Comparison of ENCODE assay signal across 8 cellular contexts in the genomic region with DNA sequence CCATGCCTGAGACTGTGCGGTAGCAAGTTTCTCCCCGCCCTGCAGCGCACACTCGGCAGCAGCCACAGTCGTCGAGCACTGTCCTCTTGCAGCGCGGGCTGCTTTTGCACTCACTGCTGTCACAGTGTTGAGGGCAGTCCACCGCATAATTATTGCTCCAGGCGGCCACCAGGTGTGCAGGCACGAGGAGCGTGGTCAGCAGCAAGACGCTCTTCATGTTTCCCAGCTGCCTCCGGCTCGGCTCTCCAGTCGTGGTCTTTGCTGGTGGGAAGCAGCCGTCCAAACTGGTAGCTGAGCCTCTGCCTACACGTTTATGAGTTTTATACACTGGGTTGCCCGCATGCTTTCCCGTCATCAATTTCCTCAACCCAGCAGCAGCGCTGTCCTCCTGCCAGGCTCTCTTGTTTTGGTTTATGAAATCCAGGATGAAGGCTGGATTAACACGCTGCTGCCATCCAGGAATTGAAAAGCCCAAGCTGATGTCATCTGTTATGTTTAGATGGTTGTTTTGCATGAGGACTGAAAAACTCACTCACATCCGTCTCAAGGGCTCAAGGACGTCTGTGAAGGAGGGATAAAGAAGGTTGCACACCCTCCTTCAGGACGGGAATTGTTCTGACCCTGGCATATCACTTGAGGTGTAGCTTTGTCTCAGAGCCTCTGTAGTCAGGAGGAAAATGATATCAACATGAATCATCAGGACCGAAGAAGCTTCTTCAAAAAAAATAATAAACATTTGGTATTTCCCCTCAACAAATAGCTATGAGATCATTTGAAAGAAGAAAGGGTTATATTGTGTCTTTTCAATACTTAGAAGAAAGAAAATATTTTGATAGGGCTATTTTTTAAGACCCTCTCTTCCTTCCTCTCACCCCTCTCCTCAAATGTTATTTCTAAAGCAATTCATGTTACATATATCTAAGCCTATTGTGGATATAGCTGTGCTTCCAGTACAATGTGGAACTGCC. TPM values are rescaled to one million over a fixed set of nuclear protein-coding genes. Genes with fewer than 3 reads are reported as not detected.
DNase-seq lines count a peak whose midpoint lies in the region; ATAC-seq and TF ChIP-seq lines count a peak whose summit lies in the region.

A gene with protein sequence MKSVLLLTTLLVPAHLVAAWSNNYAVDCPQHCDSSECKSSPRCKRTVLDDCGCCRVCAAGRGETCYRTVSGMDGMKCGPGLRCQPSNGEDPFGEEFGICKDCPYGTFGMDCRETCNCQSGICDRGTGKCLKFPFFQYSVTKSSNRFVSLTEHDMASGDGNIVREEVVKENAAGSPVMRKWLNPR (minus strand): TSS at position 293 of the 968 bp plus-strand sequence. CDS start 76 bp downstream, at position 217.

- H3K27me3 ChIP-seq in SJSA1 (replicated peaks) (no peaks in the 10 kb centered on the region), BE2C (peaks cover 33% of the 10 kb centered on the region)

- peak within 1 kb of the TSS; percentile 56 for H3K27ac ChIP-seq in SJSA1

- H3K4me3 ChIP-seq in SJSA1 (peak within 1 kb of the TSS; percentile 21), foreskin fibroblast (ENCODE audit: low read depth in 1 of 2, low read length in 2 of 2) (peak within 1 kb of the TSS; percentile 46 to 52), BE2C (ENCODE audit: low read depth, low read length) (no peak within 1 kb of the TSS)

- TF ChIP-seq CTCF in foreskin fibroblast (IDR thresholded peaks at IDR 0.05; ENCODE audit: low read depth, low read length), result no peak
- no peak for TF ChIP-seq CTCF in BE2C (IDR thresholded peaks at IDR 0.05; ENCODE audit: low read depth, low read length)

- peak; percentile 40 for ATAC-seq in stimulated activated naive CD8-positive, alpha-beta T cell treated with anti-CD3 and anti-CD28 coated beads, Interleukin-15, Interleukin-2, amounts not matched to agents 100 U/mL and 50 U/mL, for 24 hours

- peak; percentile 8 for DNase-seq in activated CD4-positive, alpha-beta T cell treated with anti-CD3 and anti-CD28 coated beads for 48 hours
- no peak for DNase-seq in activated CD4-positive, alpha-beta T cell treated with anti-CD3 and anti-CD28 coated beads, Interleukin-2, amount 50 U/mL, for 4 hours
- DNase-seq in SJSA1 (ENCODE audit: low read depth in 1 of 2, low spot score in 2 of 2), result peak; percentile 87 to 91
- DNase-seq in foreskin fibroblast, result peak; percentile 82 to 86
- DNase-seq in stimulated activated naive CD8-positive, alpha-beta T cell treated with anti-CD3 and anti-CD28 coated beads, Interleukin-15, Interleukin-2, amounts not matched to agents 100 U/mL and 50 U/mL, for 24 hours, result no peak
- no peak for DNase-seq in NCI-H345 (lab: John Stamatoyannopoulos, UW)
- no peak for DNase-seq in stimulated activated CD4-positive, alpha-beta T cell treated with anti-CD3 and anti-CD28 coated beads, Interleukin-12 subunit alpha, Interleukin-12 subunit beta, amount 100 ng/mL, for 4 hours
- DNase-seq in BE2C, result no peak

- H3K36me3 ChIP-seq in SJSA1, result no peaks in the 10 kb centered on the region
- H3K36me3 ChIP-seq in BE2C, result no peaks in the 10 kb centered on the region

- H3K4me1 ChIP-seq in SJSA1 (replicated peaks), result peaks cover 25% of the 10 kb centered on the region
- no peaks in the 10 kb centered on the region for H3K4me1 ChIP-seq in BE2C

- H3K9me3 ChIP-seq in SJSA1 (replicated peaks) (no peaks in the 10 kb centered on the region), BE2C (no peaks in the 10 kb centered on the region)

RNA-seq across cellular contexts. Expression of the gene that starts here (rescaled TPM):
- total RNA-seq in SJSA1 (2014; rRNA removed; shearing (Covaris generic)), result 0.13 and 1.8 TPM in 2 replicates
- not detected for polyA plus RNA-seq in BE2C (2012; ENCODE audit: insufficient read depth, insufficient read length, low read depth)

Comparison
In these comparisons a context has a peak if more than half of its experiments do, and no peak if none do; other contexts are left out.
1. DNase-seq: peak in activated CD4-positive, alpha-beta T cell treated with anti-CD3 and anti-CD28 coated beads for 48 hours (single experiment), SJSA1 (2 of 2) and foreskin fibroblast (2 of 2); none in activated CD4-positive, alpha-beta T cell treated with anti-CD3 and anti-CD28 coated beads, Interleukin-2, amount 50 U/mL, for 4 hours (0 of 2), stimulated activated naive CD8-positive, alpha-beta T cell treated with anti-CD3 and anti-CD28 coated beads, Interleukin-15, Interleukin-2, amounts not matched to agents 100 U/mL and 50 U/mL, for 24 hours (single experiment), NCI-H345 (single experiment), stimulated activated CD4-positive, alpha-beta T cell treated with anti-CD3 and anti-CD28 coated beads, Interleukin-12 subunit alpha, Interleukin-12 subunit beta, amount 100 ng/mL, for 4 hours (single experiment) and BE2C (single experiment).